Comparison of ENCODE assay signal across 10 cellular contexts in genomic region chr3:16510620-16511319, GRCh38. TPM values are rescaled to one million over a fixed set of nuclear protein-coding genes. Genes with fewer than 3 reads are reported as not detected.
A peak's percentile ranks its signal among the peaks of the same experiment; 100 is the strongest.
DNase-seq lines count a peak whose midpoint lies in the region; ATAC-seq and TF ChIP-seq lines count a peak whose summit lies in the region.
"Had no signal": no experiment of that assay in that cellular context is flagged by ENCODE, and none has a peak within 500 bp of the region (broad histone marks: within the 10 kb centered on the region; RNA-seq: fewer than 3 reads in every experiment).

No MANE protein-coding gene starts in this region.

- H3K4me1 Mint-ChIP-seq in MCF 10A (ENCODE audit: insufficient read depth, unreplicated experiment): no peaks in the 10 kb centered on the region

- H3K27me3 Mint-ChIP-seq in MCF 10A (ENCODE audit: insufficient read depth, unreplicated experiment): no peaks in the 10 kb centered on the region

- no peak overlapping the region for H3K27ac Mint-ChIP-seq in MCF 10A (ENCODE audit: low read depth, unreplicated experiment)

- no peak for TF ChIP-seq CTCF in AG04450 (IDR thresholded peaks at IDR 0.05; ENCODE audit: low read depth, low read length)
- TF ChIP-seq CTCF in right lobe of liver (IDR thresholded peaks at IDR 0.05): no peak
- TF ChIP-seq CTCF in MCF 10A (IDR thresholded peaks at IDR 0.05; ENCODE audit: unreplicated experiment): no peak

- peak overlapping the region; percentile 96 for H3K4me3 ChIP-seq in AG04450 (ENCODE audit: low read depth, low read length)
- H3K4me3 ChIP-seq in right lobe of liver: no peak overlapping the region
- H3K4me3 ChIP-seq: body of pancreas had no signal

- ATAC-seq in GM18907 (IDR thresholded peaks at IDR 0.05; ENCODE audit: unreplicated experiment) (peak; percentile 21), right lobe of liver (no peak)
- ATAC-seq: body of pancreas had no signal

- CTCF ChIA-PET in AG04450 (lab: Charles Lee) (interaction anchor here (0.9 to 1.3 kb wide), 4 partner anchors 40 to 222 kb away, joined by 3 to 4 read pairs (median 4); no protein-coding TSS in a partner anchor), MCF 10A (lab: Yijun Ruan, JAX) (no interaction called here)

- POLR2A ChIA-PET in AG04450 (lab: Yijun Ruan, JAX): interaction anchor here (1.0 to 1.2 kb wide), 2 partner anchors 111 to 193 kb away, joined by 3 to 4 read pairs; no protein-coding TSS in a partner anchor
- POLR2A ChIA-PET in MCF 10A (lab: Yijun Ruan, JAX): interaction anchor here (0.5 kb wide), 1 partner anchor 682 kb away, joined by 3 read pairs; no protein-coding TSS in a partner anchor

- H3K27me3 ChIP-seq in AG04450 (ENCODE audit: control insufficient read depth, insufficient read depth, low read length) (no peaks in the 10 kb centered on the region), right lobe of liver (no peaks in the 10 kb centered on the region)

- H3K9me3 Mint-ChIP-seq in MCF 10A (ENCODE audit: unreplicated experiment): no peaks in the 10 kb centered on the region

- intact Hi-C loops in right lobe of liver (cut with DNase I) (no loop called here), MCF 10A (cut with micrococcal nuclease) (no loop called here)

- no peak overlapping the region for H3K4me3 Mint-ChIP-seq in MCF 10A (ENCODE audit: unreplicated experiment)

- peaks cover 5% of the 10 kb centered on the region; the same call in 1 of the 2 replicates for H3K9me3 ChIP-seq in AG04450 (ENCODE audit: control insufficient read depth, insufficient read depth, low read length)
- no peaks in the 10 kb centered on the region for H3K9me3 ChIP-seq in right lobe of liver
- H3K9me3 ChIP-seq: body of pancreas had no signal

- H3K36me3 ChIP-seq in right lobe of liver: no peaks in the 10 kb centered on the region

- peak; percentile 48; the same call in 1 of the 2 replicates for TF ChIP-seq POLR2A in Raji (IDR thresholded peaks at IDR 0.05; ENCODE audit: insufficient read depth, low read depth, low read length)
- TF ChIP-seq POLR2A in right lobe of liver (IDR thresholded peaks at IDR 0.05): no peak

- H3K27ac ChIP-seq in AG04450 (ENCODE audit: low read depth, low read length) (no peak overlapping the region), right lobe of liver (peak overlapping the region in 2 of 3 donors; percentile 1 to 75)

- BruUV-seq in MCF 10A (replicated peaks; lab: Mats Ljungman, UMichigan): no TSS peak

- H3K4me1 ChIP-seq in right lobe of liver: peaks cover 0 to 34% (median 16%) of the 10 kb centered on the region in 4 donors

- WGBS in right lobe of liver (ENCODE audit: insufficient coverage, low coverage, low lambda C conversion rate, missing lambda C conversion rate): 38% methylated on average over 3 of the region's 3 CpGs

- H3K36me3 Mint-ChIP-seq in MCF 10A (ENCODE audit: insufficient read depth, unreplicated experiment): no peaks in the 10 kb centered on the region

- no peak for DNase-seq in AG04450 (ENCODE audit: low read depth, low spot score)
- DNase-seq in right lobe of liver: no peak
- no peak for DNase-seq in NCI-H1930 (lab: John Stamatoyannopoulos, UW)
- no peak for DNase-seq in NCI-H1092 treated with DMSO at 0.1 percent for 48 hours (lab: John Stamatoyannopoulos, UW)
- DNase-seq in MCF 10A (ENCODE audit: unreplicated experiment): no peak
- no peak for DNase-seq in SHP77 treated with DMSO at 0.1 percent for 48 hours (lab: John Stamatoyannopoulos, UW)
- DNase-seq: body of pancreas, DMS 273 treated with DMSO at 0.1 percent for 48 hours had no signal

RNA-seq across cellular contexts. Expression of gene RFTN1, which starts 2.7 kb away (rescaled TPM):
- polyA plus RNA-seq in AG04450 (2011; rRNA removed): 97.3 and 110 TPM in 2 replicates
- 91.8 and 101 TPM in 2 replicates for polyA minus RNA-seq in AG04450 (2011; rRNA and poly(A)+ RNA removed)
- total RNA-seq in right lobe of liver (10 to 100 TPM; 15.1 to 36.0 (median 19.8) TPM), MCF 10A (2022) (2.1 and 4.5 TPM in 2 replicates)
